21 cellular contexts compared by ENCODE assay signal in genomic region chr14:68849416-68849815, GRCh38.
"Had no signal": no experiment of that assay in that cellular context is flagged by ENCODE, and none has a peak within 500 bp of the region (broad histone marks: within the 10 kb centered on the region; RNA-seq: fewer than 3 reads in every experiment).

No MANE protein-coding gene starts in this region.

- H3K27ac Mint-ChIP-seq: nephron progenitor cell had no signal

- H3K4me3 Mint-ChIP-seq: central memory CD8-positive, alpha-beta T cell; naive B cell; nephron progenitor cell had no signal

- DNase-seq: effector memory CD4-positive, alpha-beta T cell; esophagus squamous epithelium; foreskin fibroblast; glutamatergic neuron; lower lobe of right lung; mesendoderm; naive B cell; nephron progenitor cell; psoas muscle; retina; sigmoid colon; stimulated activated CD4-positive, alpha-beta T cell treated with anti-CD3 and anti-CD28 coated beads, Interleukin-2, amount 100 ng/mL, for 24 hours; stimulated activated CD4-positive, alpha-beta T cell treated with anti-CD3 and anti-CD28 coated beads, Interleukin-4, amount 100 ng/mL, for 4 hours; stimulated activated naive CD4-positive, alpha-beta T cell treated with Interleukin-2 at 50 U/mL for 16 hours; trophoblast cell had no signal

- ATAC-seq: gastroesophageal sphincter, lower lobe of right lung, psoas muscle had no signal

- H3K4me3 ChIP-seq: esophagus squamous epithelium, gastroesophageal sphincter, hepatocyte, lower lobe of right lung, psoas muscle, sigmoid colon, skin epidermis had no signal

- H3K9me3 Mint-ChIP-seq: central memory CD8-positive, alpha-beta T cell had no signal

- H3K27me3 ChIP-seq: esophagus squamous epithelium, gastroesophageal sphincter, hepatocyte, neutrophil, sigmoid colon had no signal

- H3K36me3 Mint-ChIP-seq: naive B cell had no signal

- H3K4me1 Mint-ChIP-seq: nephron progenitor cell had no signal

- H3K4me1 ChIP-seq: esophagus squamous epithelium, lower lobe of right lung, psoas muscle had no signal

- H3K27ac ChIP-seq: epithelial cell of prostate, esophagus squamous epithelium, gastroesophageal sphincter, hepatocyte, lower lobe of right lung, neutrophil, psoas muscle, sigmoid colon, skin epidermis had no signal

- H3K9me3 ChIP-seq: lower lobe of right lung, neutrophil, psoas muscle, sigmoid colon had no signal
